Comparison of ENCODE assay signal across 20 cellular contexts in genomic region chrX:104567506-104567905, GRCh38. TPM values are rescaled to one million over a fixed set of nuclear protein-coding genes. Genes with fewer than 3 reads are reported as not detected.
DNase-seq lines count a peak whose midpoint lies in the region; ATAC-seq and TF ChIP-seq lines count a peak whose summit lies in the region.
"Had no signal": no experiment of that assay in that cellular context is flagged by ENCODE, and none has a peak within 500 bp of the region (broad histone marks: within the 10 kb centered on the region; RNA-seq: fewer than 3 reads in every experiment).

No MANE protein-coding gene starts in this region.

- H3K79me2 ChIP-seq in GM23338 (replicated peaks; ENCODE audit: insufficient read depth) (no peaks in the 10 kb centered on the region), PC-3 (ENCODE audit: low read length) (no peaks in the 10 kb centered on the region), hepatocyte (no peaks in the 10 kb centered on the region)

- no TSS peak for BruUV-seq in PC-3 (replicated peaks; lab: Mats Ljungman, UMichigan)

- CTCF ChIA-PET in PC-3 (lab: Charles Lee): no interaction called here

- H3K9ac ChIP-seq in PC-3 (ENCODE audit: low read length): no peak overlapping the region

- H2AFZ ChIP-seq in GM23338: peak overlapping the region; percentile 78
- H2AFZ ChIP-seq in PC-3 (ENCODE audit: low read length): peak overlapping the region; percentile 89; the same call in 1 of the 2 replicates
- no peak overlapping the region for H2AFZ ChIP-seq in hepatocyte

- H3K36me3 Mint-ChIP-seq in GM23338 (ENCODE audit: low read depth) (no peaks in the 10 kb centered on the region), neural crest cell (ENCODE audit: low read depth) (no peaks in the 10 kb centered on the region), immature natural killer cell (peaks cover 0 to 3% (median 0%) of the 10 kb centered on the region in 3 donors)
- H3K36me3 Mint-ChIP-seq: activated CD4-positive, alpha-beta memory T cell treated with anti-CD3 and anti-CD28 coated beads for 36 hours had no signal

- peak overlapping the region; percentile 82 for H3K4me2 ChIP-seq in GM23338
- H3K4me2 ChIP-seq in PC-3 (ENCODE audit: low read length): peak overlapping the region; percentile 90
- H3K4me2 ChIP-seq in hepatocyte: peak overlapping the region; percentile 83

- no peak for DNase-seq in GM23338 (ENCODE audit: low spot score)
- no peak for DNase-seq in PC-3
- DNase-seq in hepatocyte (ENCODE audit: low spot score): no peak
- no peak for DNase-seq in neural crest cell (ENCODE audit: low read depth, low spot score)
- DNase-seq in GM13977 (ENCODE audit: low spot score): no peak
- DNase-seq in cerebellar cortex (ENCODE audit: low spot score): no peak
- no peak for DNase-seq in immature natural killer cell
- no peak for DNase-seq in kidney tubule cell (ENCODE audit: low spot score)
- DNase-seq: activated CD4-positive, alpha-beta memory T cell treated with anti-CD3 and anti-CD28 coated beads for 36 hours; activated gamma-delta T cell; activated naive CD8-positive, alpha-beta T cell treated with anti-CD3 and anti-CD28 coated beads, Interleukin-2, amount 50 U/mL, for 24 hours; NCI-H524 treated with DMSO at 0.1 percent for 48 hours; ovary; stimulated activated CD8-positive, alpha-beta memory T cell treated with anti-CD3 and anti-CD28 coated beads, Interleukin-4, amount 100 ng/mL, for 48 hours; T1000 had no signal

- H3K9me2 ChIP-seq in GM23338 (ENCODE audit: insufficient read depth) (no peaks in the 10 kb centered on the region), PC-3 (replicated peaks; ENCODE audit: low read length) (no peaks in the 10 kb centered on the region), hepatocyte (replicated peaks; ENCODE audit: insufficient read depth) (no peaks in the 10 kb centered on the region)

- WGBS in hepatocyte (ENCODE audit: low lambda C conversion rate, missing lambda C conversion rate): 45% methylated on average over 14 of the region's 14 CpGs

- H3F3A ChIP-seq in GM23338 (replicated peaks; ENCODE audit: low read depth): no peaks in the 10 kb centered on the region
- no peaks in the 10 kb centered on the region for H3F3A ChIP-seq in PC-3 (ENCODE audit: low read length, unreplicated experiment)

- H3K4me3 ChIP-seq in GM23338: peak overlapping the region; percentile 60
- peak overlapping the region; percentile 80 for H3K4me3 ChIP-seq in PC-3 (ENCODE audit: low read length)
- no peak overlapping the region for H3K4me3 ChIP-seq in hepatocyte
- H3K4me3 ChIP-seq: body of pancreas, ovary had no signal

- POLR2A ChIA-PET in PC-3 (lab: Charles Lee; ENCODE audit: unreplicated experiment): no interaction called here

- no peak overlapping the region for H3K27ac Mint-ChIP-seq in GM23338
- H3K27ac Mint-ChIP-seq in neural crest cell (ENCODE audit: unreplicated experiment): no peak overlapping the region
- no peak overlapping the region for H3K27ac Mint-ChIP-seq in immature natural killer cell
- H3K27ac Mint-ChIP-seq: activated CD4-positive, alpha-beta memory T cell treated with anti-CD3 and anti-CD28 coated beads for 36 hours; activated naive CD8-positive, alpha-beta T cell treated with anti-CD3 and anti-CD28 coated beads, Interleukin-2, amount 50 U/mL, for 24 hours had no signal

- H3K36me3 ChIP-seq in GM23338 (ENCODE audit: insufficient read depth) (no peaks in the 10 kb centered on the region), PC-3 (ENCODE audit: low read depth, low read length) (no peaks in the 10 kb centered on the region), hepatocyte (replicated peaks; ENCODE audit: insufficient read depth, low read depth) (no peaks in the 10 kb centered on the region)
- H3K36me3 ChIP-seq: ovary had no signal

- peaks cover 83% of the 10 kb centered on the region for H3K27me3 ChIP-seq in GM23338 (ENCODE audit: insufficient read depth)
- peaks cover 17% of the 10 kb centered on the region for H3K27me3 ChIP-seq in PC-3 (ENCODE audit: low read length)
- peaks cover 24% of the 10 kb centered on the region for H3K27me3 ChIP-seq in hepatocyte
- H3K27me3 ChIP-seq: body of pancreas, ovary had no signal

- H3K27me3 Mint-ChIP-seq in GM23338 (ENCODE audit: insufficient read depth, low read depth, poor library complexity) (peaks cover 35% of the 10 kb centered on the region), neural crest cell (ENCODE audit: low read depth) (peaks cover 70% of the 10 kb centered on the region), immature natural killer cell (ENCODE audit: low read depth in 3 of 3) (peaks cover 3 to 16% (median 9%) of the 10 kb centered on the region in 3 donors)

- intact Hi-C loops in PC-3 (cut with micrococcal nuclease): loop anchor here (5.0 kb wide), 4 partner anchors 80 to 625 kb away; no protein-coding TSS in a partner anchor

- H3K4me1 Mint-ChIP-seq in GM23338 (peaks cover 4% of the 10 kb centered on the region; the same call in 1 of the 3 replicates), neural crest cell (no peaks in the 10 kb centered on the region), immature natural killer cell (no peaks in the 10 kb centered on the region)
- H3K4me1 Mint-ChIP-seq: activated naive CD8-positive, alpha-beta T cell treated with anti-CD3 and anti-CD28 coated beads, Interleukin-2, amount 50 U/mL, for 24 hours had no signal

- ATAC-seq in GM23338 (no peak), PC-3 (no peak)
- ATAC-seq: activated naive CD8-positive, alpha-beta T cell treated with anti-CD3 and anti-CD28 coated beads, Interleukin-2, amount 50 U/mL, for 24 hours; body of pancreas had no signal

- H3K9me3 Mint-ChIP-seq in GM23338: no peaks in the 10 kb centered on the region; the same call in 2 of the 3 replicates
- H3K9me3 Mint-ChIP-seq in neural crest cell: no peaks in the 10 kb centered on the region
- H3K9me3 Mint-ChIP-seq in immature natural killer cell: peaks cover 0 to 6% (median 0%) of the 10 kb centered on the region in 6 donors
- H3K9me3 Mint-ChIP-seq: activated CD4-positive, alpha-beta memory T cell treated with anti-CD3 and anti-CD28 coated beads for 36 hours; activated naive CD8-positive, alpha-beta T cell treated with anti-CD3 and anti-CD28 coated beads, Interleukin-2, amount 50 U/mL, for 24 hours had no signal

- H3K4me3 Mint-ChIP-seq in GM23338 (peak overlapping the region; percentile 79), neural crest cell (peak overlapping the region; percentile 92), immature natural killer cell (no peak overlapping the region)
- H3K4me3 Mint-ChIP-seq: activated CD4-positive, alpha-beta memory T cell treated with anti-CD3 and anti-CD28 coated beads for 36 hours; activated naive CD8-positive, alpha-beta T cell treated with anti-CD3 and anti-CD28 coated beads, Interleukin-2, amount 50 U/mL, for 24 hours had no signal

- H3K9me3 ChIP-seq in PC-3 (ENCODE audit: low read length) (no peaks in the 10 kb centered on the region), hepatocyte (ENCODE audit: low read depth) (no peaks in the 10 kb centered on the region)
- H3K9me3 ChIP-seq: body of pancreas, ovary had no signal

- H4K20me1 ChIP-seq in GM23338 (replicated peaks; ENCODE audit: insufficient read depth) (no peaks in the 10 kb centered on the region; the same call in 1 of the 2 replicates), PC-3 (ENCODE audit: low read length) (no peaks in the 10 kb centered on the region), hepatocyte (ENCODE audit: insufficient read depth, poor library complexity, severe bottlenecking) (no peaks in the 10 kb centered on the region)

- peaks cover 3% of the 10 kb centered on the region; the same call in 1 of the 2 replicates for H3K4me1 ChIP-seq in GM23338 (ENCODE audit: insufficient read depth)
- H3K4me1 ChIP-seq in PC-3 (ENCODE audit: insufficient read depth, low read length): no peaks in the 10 kb centered on the region
- no peaks in the 10 kb centered on the region for H3K4me1 ChIP-seq in hepatocyte (ENCODE audit: insufficient read depth)

- H3K27ac ChIP-seq in GM23338 (ENCODE audit: low read depth) (no peak overlapping the region), PC-3 (ENCODE audit: low read length) (no peak overlapping the region), hepatocyte (no peak overlapping the region)
- H3K27ac ChIP-seq: body of pancreas, C4-2B, coronary artery, ovary had no signal

- in situ Hi-C loops in GM13977 (cut with MboI; ENCODE audit: low pct_unique_long_range_greater_than_20kb, low sequenced_read_pairs, unreplicated experiment): no loop called here

- no peak for TF ChIP-seq CTCF in GM23338 (conservative IDR thresholded peaks at IDR 0.05; ENCODE audit: low read depth in 2 of 2)
- no peak for TF ChIP-seq CTCF in PC-3 (conservative IDR thresholded peaks at IDR 0.05; ENCODE audit: low read depth, low read length)
- TF ChIP-seq CTCF in hepatocyte (IDR thresholded peaks at IDR 0.05; ENCODE audit: poor library complexity): no peak
- no peak for TF ChIP-seq CTCF in neural crest cell (conservative IDR thresholded peaks at IDR 0.05)
- no peak for TF ChIP-seq CTCF in GM13977 (IDR thresholded peaks at IDR 0.05; ENCODE audit: extremely low read depth, insufficient read depth, missing control alignments)

TF ChIP-seq in GM23338, 12 proteins besides CTCF, POLR2A, EP300 and RAD21 (continues in another document):
- TF ChIP-seq POLR2AphosphoS5 (IDR thresholded peaks at IDR 0.05; ENCODE audit: low read depth) (no peak), JUNB (IDR thresholded peaks at IDR 0.05; ENCODE audit: unreplicated experiment) (no peak), ZNF114 (CRISPR knock-in tag; IDR thresholded peaks at IDR 0.05) (no peak)

RNA-seq across cellular contexts. Expression of gene IL1RAPL2, which starts 1.5 kb away (rescaled TPM):
- total RNA-seq in GM23338 (2014; rRNA removed; shearing (Covaris generic)): 0.78 and 0.80 TPM in 2 replicates
- polyA plus RNA-seq in GM23338 (2016; fragmentation: Nextera tagmentation; extraction: Ambion mirVana) (0.52 and 0.94 TPM in 2 replicates), hepatocyte (0.33 TPM in 1 of 2 replicates, not detected in the other), immature natural killer cell (not detected)
- total RNA-seq in PC-3 (2014; rRNA removed) (0.52 and 0.62 TPM in 2 replicates), hepatocyte (0.36 and 0.40 TPM in 2 replicates), neural crest cell (0.50 and 0.58 TPM in 2 replicates)
- total RNA-seq: activated CD4-positive, alpha-beta memory T cell treated with anti-CD3 and anti-CD28 coated beads for 36 hours; body of pancreas; glomerular endothelial cell; lung microvascular endothelial cell had no signal

Comparison
In these comparisons a context has a peak if more than half of its experiments do, and no peak if none do; other contexts are left out.
1. H3K4me3 Mint-ChIP-seq: peak in GM23338 (single experiment) and neural crest cell (single experiment); none in immature natural killer cell (0 of 5).
2. Peak in every context shown above with its lines, with median percentiles within 50 percentile points of each other: H3K4me2 ChIP-seq.